23 cellular contexts compared by ENCODE assay signal in the genomic region with DNA sequence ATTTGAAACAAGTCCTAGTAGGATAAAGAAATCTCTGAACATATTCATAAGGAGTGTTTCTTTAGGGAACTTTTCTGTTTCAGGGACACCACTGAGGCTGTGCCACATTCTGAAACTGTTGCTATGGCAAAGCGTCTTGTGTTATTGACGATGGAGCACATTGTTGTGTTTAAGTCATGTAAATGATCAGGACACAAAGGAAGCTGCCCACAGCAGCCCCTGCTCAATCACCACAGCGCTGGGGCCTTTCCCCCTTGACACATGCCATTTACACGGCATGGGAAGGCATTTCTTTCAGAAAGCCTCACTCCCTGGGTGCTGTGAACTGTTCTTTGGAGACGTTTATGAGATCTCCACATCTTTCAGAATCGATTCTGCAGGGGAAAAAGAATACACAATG.
"Had no signal": no experiment of that assay in that cellular context is flagged by ENCODE, and none has a peak within 500 bp of the region (broad histone marks: within the 10 kb centered on the region; RNA-seq: fewer than 3 reads in every experiment).

No MANE protein-coding gene starts in this region.

- H3K4me3 ChIP-seq: body of pancreas, dorsolateral prefrontal cortex, hepatocyte, mucosa of descending colon, sigmoid colon, testis had no signal

- H3K9me3 ChIP-seq: body of pancreas, mucosa of descending colon, sigmoid colon, testis had no signal

- H3K9ac ChIP-seq: parathyroid adenoma had no signal

- H3K4me3 Mint-ChIP-seq: activated B cell treated with CpG ODN at 0.5 μM for 24 hours; activated CD8-positive, alpha-beta T cell treated with anti-CD3 and anti-CD28 coated beads for 36 hours; activated naive CD8-positive, alpha-beta T cell treated with anti-CD3 and anti-CD28 coated beads, Interleukin-2, amount 10 ng/mL, durations not matched to agents 7 days and 5 days; activated T-helper 17 cell treated with anti-CD3 and anti-CD28 coated beads, Interleukin-2, amount 50 U/mL, for 72 hours; naive B cell; stimulated activated memory B cell treated with anti-CD40 and anti-IgM and Interleukin-4, amounts not matched to agents 10 μg/mL and 1 μg/mL and 100 μg/mL, for 72 hours; type B pancreatic cell had no signal

- H3K4me1 Mint-ChIP-seq: activated B cell treated with CpG ODN at 0.5 μM for 24 hours; activated naive CD8-positive, alpha-beta T cell treated with anti-CD3 and anti-CD28 coated beads, Interleukin-2, amount 10 ng/mL, durations not matched to agents 7 days and 5 days; activated T-helper 17 cell treated with anti-CD3 and anti-CD28 coated beads, Interleukin-2, amount 50 U/mL, for 72 hours; naive B cell; stimulated activated memory B cell treated with anti-CD40 and anti-IgM and Interleukin-4, amounts not matched to agents 10 μg/mL and 1 μg/mL and 100 μg/mL, for 72 hours had no signal

- H3K27ac Mint-ChIP-seq: activated B cell treated with CpG ODN at 0.5 μM for 24 hours; activated CD8-positive, alpha-beta T cell treated with anti-CD3 and anti-CD28 coated beads for 36 hours; activated naive CD8-positive, alpha-beta T cell treated with anti-CD3 and anti-CD28 coated beads, Interleukin-2, amount 10 ng/mL, durations not matched to agents 7 days and 5 days; activated T-helper 17 cell treated with anti-CD3 and anti-CD28 coated beads, Interleukin-2, amount 50 U/mL, for 72 hours; naive B cell; stimulated activated memory B cell treated with anti-CD40 and anti-IgM and Interleukin-4, amounts not matched to agents 10 μg/mL and 1 μg/mL and 100 μg/mL, for 72 hours; type B pancreatic cell had no signal

- H3K36me3 Mint-ChIP-seq: activated naive CD8-positive, alpha-beta T cell treated with anti-CD3 and anti-CD28 coated beads, Interleukin-2, amount 10 ng/mL, durations not matched to agents 7 days and 5 days; naive B cell; stimulated activated memory B cell treated with anti-CD40 and anti-IgM and Interleukin-4, amounts not matched to agents 10 μg/mL and 1 μg/mL and 100 μg/mL, for 72 hours; type B pancreatic cell had no signal

- H3K27me3 Mint-ChIP-seq: activated B cell treated with CpG ODN at 0.5 μM for 24 hours; activated CD8-positive, alpha-beta T cell treated with anti-CD3 and anti-CD28 coated beads for 36 hours; activated naive CD8-positive, alpha-beta T cell treated with anti-CD3 and anti-CD28 coated beads, Interleukin-2, amount 10 ng/mL, durations not matched to agents 7 days and 5 days; activated T-helper 17 cell treated with anti-CD3 and anti-CD28 coated beads, Interleukin-2, amount 50 U/mL, for 72 hours; naive B cell; stimulated activated memory B cell treated with anti-CD40 and anti-IgM and Interleukin-4, amounts not matched to agents 10 μg/mL and 1 μg/mL and 100 μg/mL, for 72 hours; type B pancreatic cell had no signal

- H3K9me3 Mint-ChIP-seq: activated B cell treated with CpG ODN at 0.5 μM for 24 hours; activated CD8-positive, alpha-beta T cell treated with anti-CD3 and anti-CD28 coated beads for 36 hours; activated naive CD8-positive, alpha-beta T cell treated with anti-CD3 and anti-CD28 coated beads, Interleukin-2, amount 10 ng/mL, durations not matched to agents 7 days and 5 days; stimulated activated memory B cell treated with anti-CD40 and anti-IgM and Interleukin-4, amounts not matched to agents 10 μg/mL and 1 μg/mL and 100 μg/mL, for 72 hours; type B pancreatic cell had no signal

- H3K27ac ChIP-seq: body of pancreas, dorsolateral prefrontal cortex, foreskin keratinocyte, hepatocyte, parathyroid adenoma, sigmoid colon, testis had no signal

- H3K27me3 ChIP-seq: body of pancreas, foreskin keratinocyte, hepatocyte, sigmoid colon, testis had no signal

- H3K4me1 ChIP-seq: body of pancreas, foreskin keratinocyte, parathyroid adenoma, sigmoid colon, testis had no signal

- H3K79me2 ChIP-seq: hepatocyte, parathyroid adenoma had no signal

- H3K36me3 ChIP-seq: sigmoid colon had no signal

- FAIRE-seq: colon had no signal

- ATAC-seq: activated CD8-positive, alpha-beta T cell treated with anti-CD3 and anti-CD28 coated beads for 36 hours; activated T-helper 17 cell treated with anti-CD3 and anti-CD28 coated beads, Interleukin-2, amount 50 U/mL, for 72 hours; body of pancreas; foreskin keratinocyte; left ventricle myocardium superior; mucosa of descending colon; stimulated activated memory B cell treated with anti-CD40 and anti-IgM and Interleukin-4, amounts not matched to agents 10 μg/mL and 1 μg/mL and 100 μg/mL, for 72 hours had no signal

- DNase-seq: activated B cell treated with CpG ODN at 0.5 μM for 24 hours; activated CD4-positive, alpha-beta T cell treated with anti-CD3 and anti-CD28 coated beads for 4 hours; activated CD8-positive, alpha-beta T cell treated with anti-CD3 and anti-CD28 coated beads for 36 hours; activated naive CD4-positive, alpha-beta T cell; activated naive CD8-positive, alpha-beta T cell treated with anti-CD3 and anti-CD28 coated beads, Interleukin-2, amount 10 ng/mL, durations not matched to agents 7 days and 5 days; activated T-cell treated with anti-CD3 and anti-CD28 coated beads, Interleukin-2, amount 50 U/mL, for 1 hour; amygdala; body of pancreas; caudate nucleus; dorsolateral prefrontal cortex; foreskin keratinocyte; left ventricle myocardium superior; mucosa of descending colon; naive B cell; sigmoid colon; stimulated activated CD4-positive, alpha-beta T cell treated with anti-CD3 and anti-CD28 coated beads, Interleukin-4, amount 100 ng/mL, for 24 hours; testis had no signal

- H3K4me2 ChIP-seq: hepatocyte had no signal

- H2AFZ ChIP-seq: hepatocyte, parathyroid adenoma had no signal
